Comparison of ENCODE assay signal across 9 cellular contexts in the genomic region with DNA sequence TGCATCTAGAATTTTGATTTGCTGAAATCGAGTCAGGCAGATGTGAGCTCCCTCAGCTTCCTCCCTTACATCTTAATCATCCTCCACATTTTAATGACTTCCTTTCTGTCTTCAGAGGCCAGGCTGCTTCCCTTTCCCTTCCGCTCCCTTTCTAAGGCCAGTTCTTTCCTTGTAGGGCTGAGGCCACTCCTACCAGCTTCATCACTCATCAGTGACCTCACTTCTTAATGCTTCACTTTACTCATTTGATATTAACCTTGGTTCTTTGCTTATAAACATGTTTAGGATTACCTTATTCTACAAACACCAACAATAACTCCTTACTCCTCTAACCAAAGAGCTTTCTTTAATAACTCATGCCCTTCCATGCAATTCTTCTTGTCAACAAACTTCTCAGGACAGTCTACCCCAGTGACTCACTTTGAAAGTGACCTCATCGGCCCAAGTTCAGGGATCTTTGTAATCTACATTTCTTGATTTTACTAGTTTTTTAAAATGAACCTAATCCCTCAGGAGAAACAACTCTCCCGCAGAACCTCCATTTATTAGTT. TPM values are rescaled to one million over a fixed set of nuclear protein-coding genes. Genes with fewer than 3 reads are reported as not detected.
A peak's percentile ranks its signal among the peaks of the same experiment; 100 is the strongest.
DNase-seq lines count a peak whose midpoint lies in the region; TF ChIP-seq lines count a peak whose summit lies in the region.
"Had no signal": no experiment of that assay in that cellular context is flagged by ENCODE, and none has a peak within 500 bp of the region (broad histone marks: within the 10 kb centered on the region; RNA-seq: fewer than 3 reads in every experiment).

No MANE protein-coding gene starts in this region.

- H3K9me2 ChIP-seq in Karpas-422 (replicated peaks; ENCODE audit: insufficient read depth, low read length) = no peaks in the 10 kb centered on the region

- H3K9me3 Mint-ChIP-seq in T-helper 2 cell treated with Interferon-gamma antibody and Interleukin-4, amounts not matched to agents 5 μg/mL and 100 μg/mL, for 36 hours = no peaks in the 10 kb centered on the region
- H3K9me3 Mint-ChIP-seq in mesothelial cell of epicardium = no peaks in the 10 kb centered on the region

- peaks cover 3% of the 10 kb centered on the region for H3K36me3 Mint-ChIP-seq in T-helper 2 cell treated with Interferon-gamma antibody and Interleukin-4, amounts not matched to agents 5 μg/mL and 100 μg/mL, for 36 hours (ENCODE audit: low read depth)
- peaks cover 3% of the 10 kb centered on the region for H3K36me3 Mint-ChIP-seq in mesothelial cell of epicardium

- DNase-seq in T-helper 2 cell treated with Interferon-gamma antibody and Interleukin-4, amounts not matched to agents 5 μg/mL and 100 μg/mL, for 36 hours (ENCODE audit: low spot score) = no peak
- DNase-seq in T-helper 2 cell (no peak), Karpas-422 (peak; percentile 55), mammary epithelial cell (peak; percentile 42), pulmonary artery endothelial cell (ENCODE audit: low read depth, low spot score) (peak; percentile 36), nucleus accumbens (lab: John Stamatoyannopoulos, UW) (no peak), mesothelial cell of epicardium (ENCODE audit: low spot score in 2 of 2, unreplicated experiment in 2 of 2) (no peak)
- no peak for DNase-seq in stimulated activated CD4-positive, alpha-beta T cell treated with anti-CD3 and anti-CD28 coated beads, Interleukin-1b, Interleukin-23, amount 100 ng/mL, for 48 hours

- H3K9me3 ChIP-seq in Karpas-422 (ENCODE audit: low read length) = no peaks in the 10 kb centered on the region
- H3K9me3 ChIP-seq in mammary epithelial cell (replicated peaks; ENCODE audit: insufficient read depth, low read length) = no peaks in the 10 kb centered on the region

- dilution Hi-C loops in mammary epithelial cell (cut with HindIII; ENCODE audit: low sequenced_read_pairs) = no loop called here

- H3K4me1 ChIP-seq in Karpas-422 (ENCODE audit: low read length) = peaks cover 64% of the 10 kb centered on the region
- peaks cover 31% of the 10 kb centered on the region for H3K4me1 ChIP-seq in mammary epithelial cell (ENCODE audit: insufficient read depth, low read length)

- H4K20me1 ChIP-seq in Karpas-422 (ENCODE audit: insufficient read depth, low read depth, low read length) (no peaks in the 10 kb centered on the region), mammary epithelial cell (ENCODE audit: insufficient read depth, low read length) (no peaks in the 10 kb centered on the region)

- no TSS peak for BruUV-seq in mammary epithelial cell (replicated peaks; lab: Mats Ljungman, UMichigan)

- H3K27me3 Mint-ChIP-seq in T-helper 2 cell treated with Interferon-gamma antibody and Interleukin-4, amounts not matched to agents 5 μg/mL and 100 μg/mL, for 36 hours (ENCODE audit: low read depth) = peaks cover 3% of the 10 kb centered on the region
- no peaks in the 10 kb centered on the region for H3K27me3 Mint-ChIP-seq in mesothelial cell of epicardium (ENCODE audit: low read depth)

- peak overlapping the region; percentile 62 for H3K27ac Mint-ChIP-seq in T-helper 2 cell treated with Interferon-gamma antibody and Interleukin-4, amounts not matched to agents 5 μg/mL and 100 μg/mL, for 36 hours
- H3K27ac Mint-ChIP-seq in mesothelial cell of epicardium = no peak overlapping the region

- no peaks in the 10 kb centered on the region for H3K27me3 ChIP-seq in Karpas-422 (ENCODE audit: low read length)
- no peaks in the 10 kb centered on the region for H3K27me3 ChIP-seq in mammary epithelial cell (ENCODE audit: insufficient read depth, low read length)

- peak overlapping the region; percentile 9 for H3K4me3 Mint-ChIP-seq in T-helper 2 cell treated with Interferon-gamma antibody and Interleukin-4, amounts not matched to agents 5 μg/mL and 100 μg/mL, for 36 hours
- H3K4me3 Mint-ChIP-seq in mesothelial cell of epicardium = no peak overlapping the region

- no peaks in the 10 kb centered on the region for H3K79me2 ChIP-seq in Karpas-422 (ENCODE audit: low read length)
- no peaks in the 10 kb centered on the region for H3K79me2 ChIP-seq in mammary epithelial cell (ENCODE audit: insufficient read depth, low read length)

- no peak overlapping the region for H3K4me2 ChIP-seq in Karpas-422 (ENCODE audit: low read depth, low read length, poor library complexity, severe bottlenecking)
- H3K4me2 ChIP-seq in mammary epithelial cell (ENCODE audit: insufficient read depth, low read depth, low read length) = no peak overlapping the region

- H3K4me1 Mint-ChIP-seq in T-helper 2 cell treated with Interferon-gamma antibody and Interleukin-4, amounts not matched to agents 5 μg/mL and 100 μg/mL, for 36 hours (ENCODE audit: low read depth) = peaks cover 33% of the 10 kb centered on the region
- H3K4me1 Mint-ChIP-seq in mesothelial cell of epicardium = peaks cover 11% of the 10 kb centered on the region

- H3K9ac ChIP-seq in Karpas-422 (ENCODE audit: low read length) (no peak overlapping the region), mammary epithelial cell (ENCODE audit: insufficient read depth, low read length) (no peak overlapping the region)

- 97% methylated on average over 4 of the region's 4 CpGs for WGBS in mammary epithelial cell (ENCODE audit: low coverage, missing lambda C conversion rate)

- intact Hi-C loops in mammary epithelial cell (cut with micrococcal nuclease) = loop anchor here (5.0 to 10.0 kb wide), 5 partner anchors 94 to 451 kb away; a partner anchor contains a TSS

- TF ChIP-seq CTCF in mammary epithelial cell (conservative IDR thresholded peaks at IDR 0.05 in 1 of 2, IDR thresholded peaks at IDR 0.05 in 1 of 2; ENCODE audit: extremely low read depth in 1 of 2, insufficient read depth in 1 of 2, low read depth in 1 of 2, low read length in 2 of 2) = no peak
- no peak for TF ChIP-seq CTCF in mesothelial cell of epicardium (IDR thresholded peaks at IDR 0.05; ENCODE audit: unreplicated experiment)

- H3K27ac ChIP-seq in Karpas-422 (ENCODE audit: low read length) (no peak overlapping the region), mammary epithelial cell (ENCODE audit: insufficient read depth, low read depth, low read length) (no peak overlapping the region)

- H3K4me3 ChIP-seq in Karpas-422 (ENCODE audit: low read length) (no peak overlapping the region), mammary epithelial cell (replicated peaks in 1 of 3; ENCODE audit: insufficient read depth in 1 of 3, low read depth in 2 of 3, low read length in 3 of 3) (no peak overlapping the region)

- CTCF ChIA-PET in mammary epithelial cell (lab: Charles Lee; ENCODE audit: low non-redundant PET) = interaction anchor here (0.6 kb wide), 1 partner anchor 302 kb away, joined by 3 read pairs; no protein-coding TSS in a partner anchor

- H3K36me3 ChIP-seq in Karpas-422 (ENCODE audit: insufficient read depth, low read length) (no peaks in the 10 kb centered on the region), mammary epithelial cell (ENCODE audit: insufficient read depth, low read length) (no peaks in the 10 kb centered on the region)

- in situ Hi-C loops in mammary epithelial cell (cut with MboI; ENCODE audit: low sequenced_read_pairs in 2 of 2) = no loop called here

- no peak overlapping the region; the same call in 1 of the 2 replicates for H2AFZ ChIP-seq in Karpas-422 (ENCODE audit: low read length)
- peak overlapping the region; percentile 25 for H2AFZ ChIP-seq in mammary epithelial cell (ENCODE audit: low read depth, low read length)

RNA-seq across cellular contexts. Expression of a gene that starts 23.9 kb away (rescaled TPM):
- total RNA-seq in Karpas-422 (2014; rRNA removed; shearing (Covaris generic); ENCODE audit: low replicate concordance) = 0.52 and 0.76 TPM in 2 replicates
- total RNA-seq in mammary epithelial cell = 1 to 10 TPM in 1 of 2 donors, under 1 TPM in 1; 0.21 to 1.2 TPM
- polyA plus RNA-seq in mammary epithelial cell = 0.20 TPM
- polyA minus RNA-seq in mammary epithelial cell = 6.5 TPM
- total RNA-seq in pulmonary artery endothelial cell = not detected in 2 replicates
- 3.4 to 4.1 TPM (median 4.1 TPM) in 3 replicates for total RNA-seq in mesothelial cell of epicardium
- total RNA-seq: chondrocyte had no signal

RNA-seq across cellular contexts. Expression of a gene that starts 57.1 kb away (rescaled TPM):
- total RNA-seq in Karpas-422 (2014; rRNA removed; shearing (Covaris generic); ENCODE audit: low replicate concordance) = 8.5 and 24.4 TPM in 2 replicates
- total RNA-seq in mammary epithelial cell (1 to 10 TPM in 1 of 2 donors, under 1 TPM in 1; 0.17 to 9.6 TPM), pulmonary artery endothelial cell (not detected in 2 replicates), mesothelial cell of epicardium (0.33 to 0.47 TPM (median 0.34 TPM) in 3 replicates)
- 4.2 TPM for polyA plus RNA-seq in mammary epithelial cell
- 4.3 TPM for polyA minus RNA-seq in mammary epithelial cell
- total RNA-seq: chondrocyte had no signal

Comparison
In these comparisons a context has a peak if more than half of its experiments do, and no peak if none do; other contexts are left out.
1. DNase-seq: peak in Karpas-422 (single experiment), mammary epithelial cell (single experiment) and pulmonary artery endothelial cell (single experiment); none in T-helper 2 cell treated with Interferon-gamma antibody and Interleukin-4, amounts not matched to agents 5 μg/mL and 100 μg/mL, for 36 hours (single experiment), T-helper 2 cell (0 of 5), nucleus accumbens (0 of 56), mesothelial cell of epicardium (0 of 2) and stimulated activated CD4-positive, alpha-beta T cell treated with anti-CD3 and anti-CD28 coated beads, Interleukin-1b, Interleukin-23, amount 100 ng/mL, for 48 hours (single experiment).